23 cellular contexts compared by ENCODE assay signal in genomic region chr2:36455011-36455410, GRCh38.
A peak's percentile ranks its signal among the peaks of the same experiment; 100 is the strongest.
DNase-seq lines count a peak whose midpoint lies in the region; ATAC-seq and TF ChIP-seq lines count a peak whose summit lies in the region.
"Had no signal": no experiment of that assay in that cellular context is flagged by ENCODE, and none has a peak within 500 bp of the region (broad histone marks: within the 10 kb centered on the region; RNA-seq: fewer than 3 reads in every experiment).

No MANE protein-coding gene starts in this region.

- no peaks in the 10 kb centered on the region for H3K36me3 ChIP-seq in left ventricle myocardium inferior
- H3K36me3 ChIP-seq in osteoblast (ENCODE audit: insufficient read depth, low read length), result peaks cover 87% of the 10 kb centered on the region
- H3K36me3 ChIP-seq: prostate gland had no signal

- no peaks in the 10 kb centered on the region for H3K9me3 Mint-ChIP-seq in stimulated activated naive CD8-positive, alpha-beta T cell treated with anti-CD3 and anti-CD28 coated beads, Interleukin-15, amount 100 ng/mL, for 72 hours
- H3K9me3 Mint-ChIP-seq: activated CD4-positive, alpha-beta memory T cell treated with anti-CD3 and anti-CD28 coated beads, Interleukin-2, amount 10 ng/mL, durations not matched to agents 7 days and 5 days; CD14-positive monocyte; effector memory CD8-positive, alpha-beta T cell had no signal

- H3K27ac Mint-ChIP-seq in stimulated activated naive CD8-positive, alpha-beta T cell treated with anti-CD3 and anti-CD28 coated beads, Interleukin-15, amount 100 ng/mL, for 72 hours, result no peak overlapping the region
- H3K27ac Mint-ChIP-seq: activated CD4-positive, alpha-beta memory T cell treated with anti-CD3 and anti-CD28 coated beads, Interleukin-2, amount 10 ng/mL, durations not matched to agents 7 days and 5 days; CD14-positive monocyte; effector memory CD8-positive, alpha-beta T cell had no signal

- ATAC-seq in left colon, result no peak
- no peak for ATAC-seq in stimulated activated naive CD8-positive, alpha-beta T cell treated with anti-CD3 and anti-CD28 coated beads, Interleukin-15, amount 100 ng/mL, for 72 hours
- ATAC-seq: effector memory CD8-positive, alpha-beta T cell; K562; PC-3 had no signal

- H3K27ac ChIP-seq in left ventricle myocardium inferior (replicated peaks), result peak overlapping the region; percentile 81
- peak overlapping the region; percentile 72 to 81 for H3K27ac ChIP-seq in coronary artery
- H3K27ac ChIP-seq in osteoblast (ENCODE audit: low read depth, low read length), result peak overlapping the region; percentile 96

- peaks cover 16% of the 10 kb centered on the region for H4K20me1 ChIP-seq in osteoblast (ENCODE audit: insufficient read depth, low read length)

- H3K27me3 ChIP-seq in left ventricle myocardium inferior (ENCODE audit: low read depth) (no peaks in the 10 kb centered on the region), osteoblast (ENCODE audit: insufficient read depth, low read length) (no peaks in the 10 kb centered on the region)

- H3K27me3 Mint-ChIP-seq in stimulated activated naive CD8-positive, alpha-beta T cell treated with anti-CD3 and anti-CD28 coated beads, Interleukin-15, amount 100 ng/mL, for 72 hours, result no peaks in the 10 kb centered on the region
- H3K27me3 Mint-ChIP-seq: activated CD4-positive, alpha-beta memory T cell treated with anti-CD3 and anti-CD28 coated beads, Interleukin-2, amount 10 ng/mL, durations not matched to agents 7 days and 5 days; effector memory CD8-positive, alpha-beta T cell had no signal

- no peak overlapping the region for H2AFZ ChIP-seq in osteoblast (ENCODE audit: low read length)

- no peak overlapping the region for H3K4me3 Mint-ChIP-seq in stimulated activated naive CD8-positive, alpha-beta T cell treated with anti-CD3 and anti-CD28 coated beads, Interleukin-15, amount 100 ng/mL, for 72 hours
- H3K4me3 Mint-ChIP-seq: activated CD4-positive, alpha-beta memory T cell treated with anti-CD3 and anti-CD28 coated beads, Interleukin-2, amount 10 ng/mL, durations not matched to agents 7 days and 5 days; CD14-positive monocyte; effector memory CD8-positive, alpha-beta T cell had no signal

- DNase-seq in left ventricle myocardium inferior, result no peak
- no peak for DNase-seq in cardiac septum (ENCODE audit: low spot score)
- DNase-seq in coronary artery (ENCODE audit: low spot score), result no peak
- no peak for DNase-seq in osteoblast (ENCODE audit: insufficient read length, low spot score, missing footprints)
- no peak for DNase-seq in RPMI8226
- DNase-seq in effector CD4-positive, alpha-beta T cell, result no peak
- DNase-seq in left colon, result no peak
- DNase-seq in stimulated activated naive CD8-positive, alpha-beta T cell treated with anti-CD3 and anti-CD28 coated beads, Interleukin-15, amount 100 ng/mL, for 72 hours, result no peak
- DNase-seq: activated CD4-positive, alpha-beta memory T cell treated with anti-CD3 and anti-CD28 coated beads, Interleukin-2, amount 10 ng/mL, durations not matched to agents 7 days and 5 days; activated T-cell treated with anti-CD3 and anti-CD28 coated beads, Interleukin-2, amount 50 U/mL, for 1 hour; DMS 273 treated with DMSO at 0.1 percent for 48 hours; effector memory CD8-positive, alpha-beta T cell; head of caudate nucleus; left ventricle myocardium superior; NCI-H1694; NCI-H226; NCI-H774; PC-3; stimulated activated CD4-positive, alpha-beta T cell treated with anti-CD3 and anti-CD28 coated beads, Interleukin-12 subunit alpha, Interleukin-12 subunit beta, amount 100 ng/mL, for 4 hours; T1000 had no signal

- H3K79me2 ChIP-seq in osteoblast (ENCODE audit: insufficient read depth, low read length), result peaks cover 79% of the 10 kb centered on the region

- H3K4me3 ChIP-seq in left ventricle myocardium inferior (no peak overlapping the region), coronary artery (no peak overlapping the region), osteoblast (ENCODE audit: insufficient read depth, low read length) (no peak overlapping the region)
- H3K4me3 ChIP-seq: K562, prostate gland had no signal

- H3K4me1 Mint-ChIP-seq in stimulated activated naive CD8-positive, alpha-beta T cell treated with anti-CD3 and anti-CD28 coated beads, Interleukin-15, amount 100 ng/mL, for 72 hours, result no peaks in the 10 kb centered on the region
- H3K4me1 Mint-ChIP-seq: activated CD4-positive, alpha-beta memory T cell treated with anti-CD3 and anti-CD28 coated beads, Interleukin-2, amount 10 ng/mL, durations not matched to agents 7 days and 5 days; CD14-positive monocyte had no signal

- H3K4me2 ChIP-seq in osteoblast (ENCODE audit: insufficient read depth, low read length), result peak overlapping the region; percentile 54

- H3K4me1 ChIP-seq in left ventricle myocardium inferior, result peaks cover 81% of the 10 kb centered on the region
- H3K4me1 ChIP-seq in osteoblast (ENCODE audit: insufficient read depth, low read length), result peaks cover 97% of the 10 kb centered on the region
- H3K4me1 ChIP-seq: prostate gland had no signal

- intact Hi-C loops in left ventricle myocardium inferior (cut with micrococcal nuclease) (no loop called here), cardiac septum (cut with DNase I) (loop anchor here (5.0 kb wide), 2 partner anchors 38 to 83 kb away; no protein-coding TSS in a partner anchor), left colon (cut with DNase I, micrococcal nuclease) (no loop called here)

- H3K9me3 ChIP-seq in left ventricle myocardium inferior (replicated peaks), result no peaks in the 10 kb centered on the region
- H3K9me3 ChIP-seq in osteoblast (ENCODE audit: low read depth, low read length), result no peaks in the 10 kb centered on the region
- H3K9me3 ChIP-seq: prostate gland had no signal

- TF ChIP-seq CTCF in left ventricle myocardium inferior (IDR thresholded peaks at IDR 0.05; ENCODE audit: borderline replicate concordance), result no peak
- no peak for TF ChIP-seq CTCF in coronary artery (IDR thresholded peaks at IDR 0.05)
- TF ChIP-seq CTCF in osteoblast (IDR thresholded peaks at IDR 0.05; ENCODE audit: extremely low read depth, low read depth, low read length), result no peak
